Comparison of ENCODE assay signal across 21 cellular contexts in genomic region chr17:30429155-30429554, GRCh38. TPM values are rescaled to one million over a fixed set of nuclear protein-coding genes. Genes with fewer than 3 reads are reported as not detected.
DNase-seq lines count a peak whose midpoint lies in the region; ATAC-seq, FAIRE-seq and TF ChIP-seq lines count a peak whose summit lies in the region.
"Had no signal": no experiment of that assay in that cellular context is flagged by ENCODE, and none has a peak within 500 bp of the region (broad histone marks: within the 10 kb centered on the region; RNA-seq: fewer than 3 reads in every experiment).

No MANE protein-coding gene starts in this region.

- H2AFZ ChIP-seq in mesenchymal stem cell (ENCODE audit: low read depth, low read length): no peak overlapping the region

- ATAC-seq in GM18517 (IDR thresholded peaks at IDR 0.05; ENCODE audit: unreplicated experiment): no peak
- ATAC-seq in body of pancreas: no peak
- ATAC-seq in GM18505 (IDR thresholded peaks at IDR 0.05; ENCODE audit: unreplicated experiment): no peak
- ATAC-seq: activated T-cell treated with anti-CD3 and anti-CD28 coated beads, Interleukin-2, amount 50 U/mL, for 72 hours; naive thymus-derived CD8-positive, alpha-beta T cell; stimulated activated effector memory CD8-positive, alpha-beta T cell treated with anti-CD3 and anti-CD28 coated beads, Interleukin-12 subunit alpha, Interleukin-12 subunit beta, amount 100 ng/mL, for 72 hours had no signal

- H3K4me3 ChIP-seq in mesenchymal stem cell (ENCODE audit: insufficient read depth in 1 of 2, low read depth in 1 of 2, low read length in 2 of 2): no peak overlapping the region
- H3K4me3 ChIP-seq in body of pancreas: no peak overlapping the region
- H3K4me3 ChIP-seq: lung, transverse colon had no signal

- H3K4me1 ChIP-seq in mesenchymal stem cell (ENCODE audit: control insufficient read depth, insufficient read depth, low read depth, low read length) (no peaks in the 10 kb centered on the region), body of pancreas (no peaks in the 10 kb centered on the region)
- H3K4me1 ChIP-seq: transverse colon had no signal

- H3K4me2 ChIP-seq in mesenchymal stem cell (ENCODE audit: low read length, poor library complexity, severe bottlenecking): no peak overlapping the region

- H3K36me3 ChIP-seq in mesenchymal stem cell (ENCODE audit: control insufficient read depth in 1 of 2, insufficient read depth in 2 of 2, low read depth in 1 of 2, low read length in 2 of 2) (peaks cover 0 to 61% of the 10 kb centered on the region in 2 experiments), body of pancreas (replicated peaks in 1 of 2; ENCODE audit: insufficient read depth in 1 of 2, low read depth in 2 of 2) (peaks cover 0 to 12% of the 10 kb centered on the region in 2 donors)

- TF ChIP-seq POLR2A in body of pancreas (IDR thresholded peaks at IDR 0.05) (no peak), GM18505 (IDR thresholded peaks at IDR 0.05; ENCODE audit: borderline replicate concordance, extremely low read depth, insufficient read depth, insufficient read length) (no peak)

- no peak overlapping the region for H4K91ac ChIP-seq in mesenchymal stem cell (ENCODE audit: low read length)

- H3K4ac ChIP-seq in mesenchymal stem cell (ENCODE audit: low read depth in 1 of 2, low read length in 2 of 2): no peak overlapping the region

- no peak for TF ChIP-seq CTCF in body of pancreas (IDR thresholded peaks at IDR 0.05)

- no peak overlapping the region for H2AK5ac ChIP-seq in mesenchymal stem cell (ENCODE audit: low read length, severe bottlenecking)

- no peak overlapping the region for H2BK5ac ChIP-seq in mesenchymal stem cell (ENCODE audit: low read depth, low read length, poor library complexity, severe bottlenecking)

- no peak overlapping the region for H3K23ac ChIP-seq in mesenchymal stem cell (ENCODE audit: low read length in 2 of 2)

- H3K18ac ChIP-seq in mesenchymal stem cell (ENCODE audit: low read depth in 1 of 2, low read length in 2 of 2): no peak overlapping the region

- DNase-seq in ACHN (peak; percentile 16), M059J (ENCODE audit: low read depth) (peak; percentile 23), mesenchymal stem cell (no peak), GM19239 (ENCODE audit: insufficient read length, low spot score) (no peak), body of pancreas (no peak)
- DNase-seq: activated naive CD8-positive, alpha-beta T cell treated with anti-CD3 and anti-CD28 coated beads, Interleukin-2, amount 10 ng/mL, durations not matched to agents 7 days and 5 days; activated T-cell treated with anti-CD3 and anti-CD28 coated beads, Interleukin-2, amount 50 U/mL, for 72 hours; CD8-positive, alpha-beta memory T cell; central memory CD4-positive, alpha-beta T cell; DND-41; endodermal cell; naive thymus-derived CD8-positive, alpha-beta T cell; NCI-H1694; NCI-H446; stimulated activated CD4-positive, alpha-beta T cell treated with anti-CD3 and anti-CD28 coated beads, Interleukin-12 subunit alpha, Interleukin-12 subunit beta, amount 100 ng/mL, for 4 hours; transverse colon had no signal

- H3K27ac ChIP-seq in mesenchymal stem cell (ENCODE audit: low read length, poor library complexity, severe bottlenecking) (peak overlapping the region; percentile 26), body of pancreas (no peak overlapping the region)
- H3K27ac ChIP-seq: transverse colon had no signal

- H3K27me3 ChIP-seq in mesenchymal stem cell (ENCODE audit: control insufficient read depth in 1 of 2, insufficient read depth in 1 of 2, low read length in 2 of 2) (no peaks in the 10 kb centered on the region), body of pancreas (no peaks in the 10 kb centered on the region)
- H3K27me3 ChIP-seq: transverse colon had no signal

- H3K14ac ChIP-seq in mesenchymal stem cell (ENCODE audit: low read length in 2 of 2): no peak overlapping the region

- peaks cover 9% of the 10 kb centered on the region for H3K9me3 ChIP-seq in mesenchymal stem cell (ENCODE audit: control insufficient read depth, low read length)
- no peaks in the 10 kb centered on the region for H3K9me3 ChIP-seq in body of pancreas
- H3K9me3 ChIP-seq: transverse colon had no signal

- no peak overlapping the region for H4K8ac ChIP-seq in mesenchymal stem cell (ENCODE audit: low read length)

- H3K9ac ChIP-seq in mesenchymal stem cell (ENCODE audit: low read length): peak overlapping the region; percentile 68

- FAIRE-seq in endometrium (lab: Jason Lieb, UNC): peak; percentile 51
- no peak for FAIRE-seq in GM19239 (lab: Jason Lieb, UNC)

- intact Hi-C loops in body of pancreas (cut with DNase I): no loop called here

- in situ Hi-C loops in ACHN (cut with HindIII; ENCODE audit: low pct_ligation_motif_present, low pct_unique_long_range_greater_than_20kb, low sequenced_read_pairs): no loop called here

- H2BK12ac ChIP-seq in mesenchymal stem cell (ENCODE audit: low read length in 2 of 2): no peak overlapping the region

- H2BK15ac ChIP-seq in mesenchymal stem cell (ENCODE audit: low read depth, poor library complexity, severe bottlenecking): no peak overlapping the region

- 95% methylated on average over 1 of the region's 1 CpG for WGBS in mesenchymal stem cell
- WGBS in body of pancreas, 2 donors: 88 to 97% methylated on average over 1 of the region's 1 CpG

- no peak overlapping the region for H2BK120ac ChIP-seq in mesenchymal stem cell (ENCODE audit: low read depth, low read length)

- peaks cover 6% of the 10 kb centered on the region for H3K79me1 ChIP-seq in mesenchymal stem cell (replicated peaks; ENCODE audit: low read length, poor library complexity, severe bottlenecking)

RNA-seq across cellular contexts. Expression of gene GOSR1, which starts 48.1 kb away (rescaled TPM):
- 31.5 and 59.5 TPM in 2 replicates for total RNA-seq in M059J (2014; rRNA removed; shearing (Covaris generic))
- polyA plus RNA-seq in mesenchymal stem cell (2013, experiment 1 of 2): 28.0 TPM
- polyA plus RNA-seq in mesenchymal stem cell (2013, experiment 2 of 2): 26.8 TPM
- 10 to 100 TPM; 20.8 to 24.1 TPM for total RNA-seq in body of pancreas

RNA-seq across cellular contexts. Expression of gene CPD, which starts 50.4 kb away (rescaled TPM):
- 29.6 and 52.3 TPM in 2 replicates for total RNA-seq in M059J (2014; rRNA removed; shearing (Covaris generic))
- 39.2 TPM for polyA plus RNA-seq in mesenchymal stem cell (2013, experiment 1 of 2)
- 40.2 TPM for polyA plus RNA-seq in mesenchymal stem cell (2013, experiment 2 of 2)
- 10 to 100 TPM; 30.0 to 68.0 TPM for total RNA-seq in body of pancreas

Comparison
In these comparisons a context has a peak if more than half of its experiments do, and no peak if none do; other contexts are left out.
1. DNase-seq: peak in ACHN (single experiment) and M059J (single experiment); none in mesenchymal stem cell (single experiment), GM19239 (single experiment) and body of pancreas (0 of 4).